Comparison of ENCODE assay signal across 10 cellular contexts in genomic region chr9:7298123-7298522, GRCh38.
DNase-seq lines count a peak whose midpoint lies in the region; ATAC-seq and TF ChIP-seq lines count a peak whose summit lies in the region.
"Had no signal": no experiment of that assay in that cellular context is flagged by ENCODE, and none has a peak within 500 bp of the region (broad histone marks: within the 10 kb centered on the region; RNA-seq: fewer than 3 reads in every experiment).

No MANE protein-coding gene starts in this region.

- TF ChIP-seq CTCF in OCI-LY3 (IDR thresholded peaks at IDR 0.05; ENCODE audit: low read depth, low read length): no peak

- H3K27ac ChIP-seq in OCI-LY3 (ENCODE audit: low read length): no peak overlapping the region
- H3K27ac ChIP-seq: cardiac muscle cell had no signal

- H3K27me3 Mint-ChIP-seq in activated naive CD4-positive, alpha-beta T cell treated with anti-CD3 and anti-CD28 coated beads, Interleukin-2, amount 50 U/mL, for 24 hours: peaks cover 7% of the 10 kb centered on the region
- peaks cover 28% of the 10 kb centered on the region for H3K27me3 Mint-ChIP-seq in stimulated activated naive CD8-positive, alpha-beta T cell treated with anti-CD3 and anti-CD28 coated beads, Interleukin-15, Interleukin-2, amounts not matched to agents 100 ng/mL and 50 ng/mL, for 24 hours

- H3K9me3 ChIP-seq in OCI-LY3 (ENCODE audit: insufficient read depth, low read length): no peaks in the 10 kb centered on the region

- no peak for DNase-seq in activated naive CD4-positive, alpha-beta T cell treated with Interleukin-2 at 50 U/mL for 16 hours
- DNase-seq in NCI-H1048 (lab: John Stamatoyannopoulos, UW): no peak
- no peak for DNase-seq in NCI-H187 treated with DMSO at 0.1 percent for 48 hours (lab: John Stamatoyannopoulos, UW)
- DNase-seq in SW 1271 (lab: John Stamatoyannopoulos, UW): no peak

- peak overlapping the region; percentile 1 for H3K27ac Mint-ChIP-seq in activated naive CD4-positive, alpha-beta T cell treated with anti-CD3 and anti-CD28 coated beads, Interleukin-2, amount 50 U/mL, for 24 hours
- H3K27ac Mint-ChIP-seq in stimulated activated naive CD8-positive, alpha-beta T cell treated with anti-CD3 and anti-CD28 coated beads, Interleukin-15, Interleukin-2, amounts not matched to agents 100 ng/mL and 50 ng/mL, for 24 hours: peak overlapping the region; percentile 90

- no peaks in the 10 kb centered on the region for H3K79me2 ChIP-seq in OCI-LY3 (ENCODE audit: low read length)

- H3K36me3 ChIP-seq in OCI-LY3 (replicated peaks; ENCODE audit: low read depth, low read length): no peaks in the 10 kb centered on the region
- H3K36me3 ChIP-seq: cardiac muscle cell had no signal

- no peak overlapping the region for H3K4me3 ChIP-seq in OCI-LY3 (ENCODE audit: low read length)
- H3K4me3 ChIP-seq: cardiac muscle cell had no signal

- H4K20me1 ChIP-seq in OCI-LY3 (ENCODE audit: insufficient read depth, low read length): no peaks in the 10 kb centered on the region

- no peak overlapping the region for H3K9ac ChIP-seq in OCI-LY3 (ENCODE audit: low read length)

- peak overlapping the region; percentile 26; the same call in 1 of the 2 replicates for H3K4me2 ChIP-seq in OCI-LY3 (ENCODE audit: low read length)

- peaks cover 13% of the 10 kb centered on the region for H3K4me1 ChIP-seq in OCI-LY3 (ENCODE audit: low read length)

- peaks cover 47% of the 10 kb centered on the region for H3K27me3 ChIP-seq in OCI-LY3 (ENCODE audit: low read depth, low read length)
- H3K27me3 ChIP-seq: cardiac muscle cell had no signal

- peaks cover 8% of the 10 kb centered on the region for H3K4me1 Mint-ChIP-seq in activated naive CD4-positive, alpha-beta T cell treated with anti-CD3 and anti-CD28 coated beads, Interleukin-2, amount 50 U/mL, for 24 hours
- H3K4me1 Mint-ChIP-seq in stimulated activated naive CD8-positive, alpha-beta T cell treated with anti-CD3 and anti-CD28 coated beads, Interleukin-15, Interleukin-2, amounts not matched to agents 100 ng/mL and 50 ng/mL, for 24 hours (ENCODE audit: low read depth): peaks cover 52% of the 10 kb centered on the region

- H3K4me3 Mint-ChIP-seq in activated naive CD4-positive, alpha-beta T cell treated with anti-CD3 and anti-CD28 coated beads, Interleukin-2, amount 50 U/mL, for 24 hours: no peak overlapping the region
- peak overlapping the region; percentile 65 for H3K4me3 Mint-ChIP-seq in stimulated activated naive CD8-positive, alpha-beta T cell treated with anti-CD3 and anti-CD28 coated beads, Interleukin-15, Interleukin-2, amounts not matched to agents 100 ng/mL and 50 ng/mL, for 24 hours

- H2AFZ ChIP-seq in OCI-LY3 (ENCODE audit: low read depth, low read length): no peak overlapping the region

- H3K36me3 Mint-ChIP-seq in activated naive CD4-positive, alpha-beta T cell treated with anti-CD3 and anti-CD28 coated beads, Interleukin-2, amount 50 U/mL, for 24 hours: no peaks in the 10 kb centered on the region
- no peaks in the 10 kb centered on the region for H3K36me3 Mint-ChIP-seq in stimulated activated naive CD8-positive, alpha-beta T cell treated with anti-CD3 and anti-CD28 coated beads, Interleukin-15, Interleukin-2, amounts not matched to agents 100 ng/mL and 50 ng/mL, for 24 hours (ENCODE audit: low read depth)

- no peaks in the 10 kb centered on the region for H3K9me3 Mint-ChIP-seq in activated naive CD4-positive, alpha-beta T cell treated with anti-CD3 and anti-CD28 coated beads, Interleukin-2, amount 50 U/mL, for 24 hours
- peaks cover 4% of the 10 kb centered on the region for H3K9me3 Mint-ChIP-seq in stimulated activated naive CD8-positive, alpha-beta T cell treated with anti-CD3 and anti-CD28 coated beads, Interleukin-15, Interleukin-2, amounts not matched to agents 100 ng/mL and 50 ng/mL, for 24 hours

- peak; percentile 97 for ATAC-seq in HG02840 (IDR thresholded peaks at IDR 0.05; ENCODE audit: low FRiP score, unreplicated experiment)
- ATAC-seq: SK-N-SH treated with all-trans-retinoic acid at 6 μM for 48 hours had no signal
